Comparison of ENCODE assay signal across 11 cellular contexts in genomic region chr11:9962722-9963121, GRCh38.
DNase-seq lines count a peak whose midpoint lies in the region; ATAC-seq and TF ChIP-seq lines count a peak whose summit lies in the region.
"Had no signal": no experiment of that assay in that cellular context is flagged by ENCODE, and none has a peak within 500 bp of the region (broad histone marks: within the 10 kb centered on the region; RNA-seq: fewer than 3 reads in every experiment).

No MANE protein-coding gene starts in this region.

- peaks cover 11% of the 10 kb centered on the region for H3K36me3 Mint-ChIP-seq in stimulated activated effector memory CD8-positive, alpha-beta T cell treated with anti-CD3 and anti-CD28 coated beads, Interleukin-12 subunit alpha, Interleukin-12 subunit beta, amount 100 ng/mL, for 72 hours
- H3K36me3 Mint-ChIP-seq in CD14-positive monocyte = peaks cover 59 to 67% of the 10 kb centered on the region in 2 donors

- ATAC-seq in GM18499 (IDR thresholded peaks at IDR 0.05; ENCODE audit: insufficient read depth, unreplicated experiment) (peak; percentile 91), GM19463 (IDR thresholded peaks at IDR 0.05; ENCODE audit: unreplicated experiment) (peak; percentile 87), HG02870 (IDR thresholded peaks at IDR 0.05; ENCODE audit: unreplicated experiment) (peak; percentile 96), HG03558 (IDR thresholded peaks at IDR 0.05; ENCODE audit: extremely low read depth, unreplicated experiment) (peak; percentile 91)
- no peak for ATAC-seq in stimulated activated effector memory CD8-positive, alpha-beta T cell treated with anti-CD3 and anti-CD28 coated beads, Interleukin-12 subunit alpha, Interleukin-12 subunit beta, amount 100 ng/mL, for 72 hours

- H3K27me3 Mint-ChIP-seq in CD14-positive monocyte (ENCODE audit: low read depth in 3 of 3) = peaks cover 0 to 3% (median 0%) of the 10 kb centered on the region in 3 donors

- H3K4me1 Mint-ChIP-seq in stimulated activated effector memory CD8-positive, alpha-beta T cell treated with anti-CD3 and anti-CD28 coated beads, Interleukin-12 subunit alpha, Interleukin-12 subunit beta, amount 100 ng/mL, for 72 hours = no peaks in the 10 kb centered on the region
- H3K4me1 Mint-ChIP-seq in CD14-positive monocyte = no peaks in the 10 kb centered on the region

- H3K27ac Mint-ChIP-seq in stimulated activated effector memory CD8-positive, alpha-beta T cell treated with anti-CD3 and anti-CD28 coated beads, Interleukin-12 subunit alpha, Interleukin-12 subunit beta, amount 100 ng/mL, for 72 hours = no peak overlapping the region
- H3K27ac Mint-ChIP-seq in CD14-positive monocyte = no peak overlapping the region
- H3K27ac Mint-ChIP-seq: T-helper 2 cell treated with Interferon-gamma antibody and Interleukin-4, amounts not matched to agents 5 μg/mL and 100 μg/mL, for 36 hours had no signal

- no peak for DNase-seq in stimulated activated effector memory CD8-positive, alpha-beta T cell treated with anti-CD3 and anti-CD28 coated beads, Interleukin-12 subunit alpha, Interleukin-12 subunit beta, amount 100 ng/mL, for 72 hours (ENCODE audit: low spot score in 2 of 2)
- DNase-seq in CD14-positive monocyte (ENCODE audit: low spot score) (no peak), NCI-H526 treated with DMSO at 0.1 percent for 48 hours (lab: John Stamatoyannopoulos, UW) (no peak)
- no peak for DNase-seq in stimulated activated CD4-positive, alpha-beta T cell treated with anti-CD3 and anti-CD28 coated beads, Interleukin-2, amount 100 ng/mL, for 24 hours
- DNase-seq: aorta, NCI-H1092 treated with DMSO at 0.1 percent for 48 hours had no signal

- H3K4me3 Mint-ChIP-seq in stimulated activated effector memory CD8-positive, alpha-beta T cell treated with anti-CD3 and anti-CD28 coated beads, Interleukin-12 subunit alpha, Interleukin-12 subunit beta, amount 100 ng/mL, for 72 hours = no peak overlapping the region
- no peak overlapping the region for H3K4me3 Mint-ChIP-seq in CD14-positive monocyte
- H3K4me3 Mint-ChIP-seq: T-helper 2 cell treated with Interferon-gamma antibody and Interleukin-4, amounts not matched to agents 5 μg/mL and 100 μg/mL, for 36 hours had no signal

- intact Hi-C loops in CD14-positive monocyte (cut with micrococcal nuclease) = no loop called here

- TF ChIP-seq CTCF in CD14-positive monocyte (IDR thresholded peaks at IDR 0.05) = no peak

- no peaks in the 10 kb centered on the region for H3K9me3 Mint-ChIP-seq in stimulated activated effector memory CD8-positive, alpha-beta T cell treated with anti-CD3 and anti-CD28 coated beads, Interleukin-12 subunit alpha, Interleukin-12 subunit beta, amount 100 ng/mL, for 72 hours
- H3K9me3 Mint-ChIP-seq in CD14-positive monocyte = peaks cover 2 to 7% (median 4%) of the 10 kb centered on the region in 7 donors
- H3K9me3 Mint-ChIP-seq: T-helper 2 cell treated with Interferon-gamma antibody and Interleukin-4, amounts not matched to agents 5 μg/mL and 100 μg/mL, for 36 hours had no signal
